ENCODE assay signal across 12 cellular contexts in the genomic region with DNA sequence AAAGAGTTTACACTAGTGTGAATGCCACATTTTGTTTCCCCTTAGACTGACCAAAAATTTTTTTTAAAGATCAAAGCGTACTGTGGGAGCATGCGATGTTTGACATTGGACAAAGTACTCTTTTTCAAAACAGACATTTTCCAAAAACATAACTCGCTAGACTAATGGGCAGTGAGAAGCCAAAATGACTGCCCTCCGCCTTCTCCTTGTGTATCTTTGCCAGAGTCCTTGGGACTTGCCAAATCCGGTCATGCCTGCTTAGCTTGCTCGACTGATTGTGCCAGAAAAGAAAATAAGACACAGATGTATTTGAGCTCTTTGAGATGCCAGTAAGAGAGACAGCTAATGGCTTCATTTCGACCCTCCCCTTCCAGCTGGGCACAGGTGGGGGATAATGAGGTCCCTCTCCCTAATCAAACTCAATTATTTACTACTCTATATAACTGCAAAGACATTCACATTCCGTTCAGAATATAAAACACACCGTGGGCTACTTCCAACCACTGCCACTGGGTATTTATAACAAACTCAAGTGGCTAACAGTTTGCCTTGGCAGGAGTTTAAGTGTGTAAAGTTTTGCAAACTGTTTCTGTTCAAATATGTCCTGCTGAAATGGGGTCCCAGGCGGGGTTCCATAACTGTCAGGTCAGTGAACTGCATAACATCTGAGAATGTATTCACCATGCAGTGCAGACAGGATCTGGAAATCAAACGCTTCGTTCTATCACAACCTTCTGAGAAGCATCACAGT.
A peak's percentile ranks its signal among the peaks of the same experiment; 100 is the strongest.
DNase-seq lines count a peak whose midpoint lies in the region; ATAC-seq and TF ChIP-seq lines count a peak whose summit lies in the region.
"Had no signal": no experiment of that assay in that cellular context is flagged by ENCODE, and none has a peak within 500 bp of the region (broad histone marks: within the 10 kb centered on the region; RNA-seq: fewer than 3 reads in every experiment).

No MANE protein-coding gene starts in this region.

- H3K4me3 ChIP-seq in ascending aorta (peak overlapping the region in 1 of 2 donors; percentile 24), heart right ventricle (peak overlapping the region in 3 of 10 donors; percentile 3 to 10 (median 8)), rectal smooth muscle tissue (ENCODE audit: low read length) (no peak overlapping the region)

- no peaks in the 10 kb centered on the region for H3K4me1 Mint-ChIP-seq in activated CD4-positive, alpha-beta T cell treated with anti-CD3 and anti-CD28 coated beads for 36 hours
- H3K4me1 Mint-ChIP-seq in glutamatergic neuron (ENCODE audit: low read depth, unreplicated experiment) = peaks cover 5% of the 10 kb centered on the region

- DNase-seq in DMS79 treated with DMSO at 0.1 percent for 48 hours (lab: John Stamatoyannopoulos, UW) (peak; percentile 93), ascending aorta (ENCODE audit: low spot score in 2 of 2) (peak in 1 of 2 donors; percentile 73), heart right ventricle (peak in 1 of 2 donors; percentile 35), HPDE6-E6E7 (ENCODE audit: extremely low spot score) (no peak), glutamatergic neuron (no peak), posterior vena cava (ENCODE audit: low spot score) (no peak)
- no peak for DNase-seq in activated CD4-positive, alpha-beta T cell treated with anti-CD3 and anti-CD28 coated beads for 36 hours
- DNase-seq: activated naive CD4-positive, alpha-beta T cell; erythroblast; naive thymus-derived CD4-positive, alpha-beta T cell had no signal

- H3K27ac Mint-ChIP-seq in activated CD4-positive, alpha-beta T cell treated with anti-CD3 and anti-CD28 coated beads for 36 hours = no peak overlapping the region
- no peak overlapping the region for H3K27ac Mint-ChIP-seq in glutamatergic neuron (ENCODE audit: unreplicated experiment)
- H3K27ac Mint-ChIP-seq: IgD-negative memory B cell; naive thymus-derived CD4-positive, alpha-beta T cell had no signal

- H3K9me3 ChIP-seq in ascending aorta (no peaks in the 10 kb centered on the region), heart right ventricle (no peaks in the 10 kb centered on the region)

- H3K36me3 ChIP-seq in ascending aorta = no peaks in the 10 kb centered on the region
- H3K36me3 ChIP-seq in heart right ventricle = no peaks in the 10 kb centered on the region
- no peaks in the 10 kb centered on the region for H3K36me3 ChIP-seq in rectal smooth muscle tissue (ENCODE audit: control insufficient read depth, insufficient read depth, low read length)

- CTCF ChIA-PET in activated CD4-positive, alpha-beta T cell treated with anti-CD3 and anti-CD28 coated beads for 36 hours (lab: Charles Lee) = interaction anchor here (0.6 to 0.8 kb wide), 2 partner anchors 50 to 253 kb away, joined by 3 read pairs; no protein-coding TSS in a partner anchor

- no peak overlapping the region for H3K9ac ChIP-seq in rectal smooth muscle tissue (ENCODE audit: low read length)

- no peak overlapping the region for H3K4me3 Mint-ChIP-seq in activated CD4-positive, alpha-beta T cell treated with anti-CD3 and anti-CD28 coated beads for 36 hours
- H3K4me3 Mint-ChIP-seq in glutamatergic neuron (ENCODE audit: unreplicated experiment) = no peak overlapping the region
- H3K4me3 Mint-ChIP-seq: IgD-negative memory B cell; naive thymus-derived CD4-positive, alpha-beta T cell had no signal

- no peaks in the 10 kb centered on the region for H3K9me3 Mint-ChIP-seq in activated CD4-positive, alpha-beta T cell treated with anti-CD3 and anti-CD28 coated beads for 36 hours (ENCODE audit: low read depth)
- H3K9me3 Mint-ChIP-seq in glutamatergic neuron (ENCODE audit: unreplicated experiment) = no peaks in the 10 kb centered on the region
- H3K9me3 Mint-ChIP-seq: IgD-negative memory B cell; naive thymus-derived CD4-positive, alpha-beta T cell had no signal

- no peaks in the 10 kb centered on the region for H3K27me3 Mint-ChIP-seq in activated CD4-positive, alpha-beta T cell treated with anti-CD3 and anti-CD28 coated beads for 36 hours
- H3K27me3 Mint-ChIP-seq in glutamatergic neuron (ENCODE audit: unreplicated experiment) = peaks cover 2% of the 10 kb centered on the region
- H3K27me3 Mint-ChIP-seq: IgD-negative memory B cell; naive thymus-derived CD4-positive, alpha-beta T cell had no signal

- H3K27ac ChIP-seq in ascending aorta (peak overlapping the region; percentile 26 to 32), heart right ventricle (peak overlapping the region; percentile 54 to 87 (median 82)), rectal smooth muscle tissue (ENCODE audit: low read depth, low read length) (peak overlapping the region; percentile 47)

- WGBS in heart right ventricle, 2 donors = 29 to 45% methylated on average over 12 of the region's 12 CpGs

- POLR2A ChIA-PET in activated CD4-positive, alpha-beta T cell treated with anti-CD3 and anti-CD28 coated beads for 36 hours (lab: Charles Lee) = no interaction called here

- peak; percentile 41 to 76 (median 68) for ATAC-seq in heart right ventricle
- ATAC-seq in activated CD4-positive, alpha-beta T cell treated with anti-CD3 and anti-CD28 coated beads for 36 hours = no peak
- ATAC-seq: naive thymus-derived CD4-positive, alpha-beta T cell had no signal

- peaks cover 3% of the 10 kb centered on the region for H3K36me3 Mint-ChIP-seq in activated CD4-positive, alpha-beta T cell treated with anti-CD3 and anti-CD28 coated beads for 36 hours (ENCODE audit: low read depth)
- no peaks in the 10 kb centered on the region for H3K36me3 Mint-ChIP-seq in glutamatergic neuron (ENCODE audit: unreplicated experiment)

- H3K4me1 ChIP-seq in ascending aorta (peaks cover 0 to 22% of the 10 kb centered on the region in 2 donors), heart right ventricle (peaks cover 23 to 71% (median 53%) of the 10 kb centered on the region in 9 donors), rectal smooth muscle tissue (ENCODE audit: control insufficient read depth, insufficient read depth, low read length) (peaks cover 51% of the 10 kb centered on the region)

- H3K27me3 ChIP-seq in ascending aorta = no peaks in the 10 kb centered on the region
- H3K27me3 ChIP-seq in heart right ventricle = no peaks in the 10 kb centered on the region
- no peaks in the 10 kb centered on the region for H3K27me3 ChIP-seq in rectal smooth muscle tissue (ENCODE audit: control insufficient read depth, insufficient read depth, low read length)

- intact Hi-C loops in ascending aorta (cut with DNase I) = no loop called here
- intact Hi-C loops in heart right ventricle (cut with DNase I) = loop anchor here in 4 of 10 donors (5.0 to 10.0 kb wide), 4 partner anchors 77 to 675 kb away; partner anchors contain the start of gene PBX3 (in 1 of the 4)
- intact Hi-C loops in activated CD4-positive, alpha-beta T cell treated with anti-CD3 and anti-CD28 coated beads for 36 hours (cut with DNase I, micrococcal nuclease) = loop anchor here (10.0 kb wide), 3 partner anchors 155 to 675 kb away; partner anchors contain the start of gene MAPKAP1 (in 1 of the 2)
- intact Hi-C loops in posterior vena cava (cut with DNase I) = loop anchor here in 1 of 2 donors (10.0 kb wide), 1 partner anchor 75 kb away; no protein-coding TSS in a partner anchor

- TF ChIP-seq CTCF in ascending aorta (IDR thresholded peaks at IDR 0.05) = no peak
- TF ChIP-seq CTCF in heart right ventricle (IDR thresholded peaks at IDR 0.05) = no peak
- no peak for TF ChIP-seq CTCF in glutamatergic neuron (IDR thresholded peaks at IDR 0.05; ENCODE audit: partially characterized antibody, unreplicated experiment)

Comparison
In these comparisons a context has a peak if more than half of its experiments do, and no peak if none do; other contexts are left out.
1. H3K27ac ChIP-seq: peak in every context shown above with its lines; median percentile 82 in heart right ventricle; 47 in rectal smooth muscle tissue; 29 in ascending aorta.